8 cellular contexts compared by ENCODE assay signal in the genomic region with DNA sequence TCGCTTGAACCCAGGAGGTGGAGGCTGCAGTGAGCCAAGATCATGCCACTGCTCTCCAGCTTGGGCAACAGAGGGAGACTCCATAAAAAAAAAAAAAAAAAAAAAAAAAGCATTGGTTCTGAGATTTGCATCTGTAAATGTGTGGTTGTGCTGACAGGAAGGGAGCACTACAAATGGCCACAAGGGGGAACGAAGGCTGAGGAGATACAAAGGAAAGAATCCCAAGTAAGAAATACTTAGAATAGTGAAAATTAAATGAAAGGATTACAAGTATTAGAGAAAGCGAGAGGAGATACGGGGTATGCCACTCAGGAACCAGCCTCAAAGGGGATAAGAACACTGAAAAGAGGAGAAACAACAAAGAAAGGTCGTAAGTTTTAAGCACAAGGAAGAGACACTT.
DNase-seq lines count a peak whose midpoint lies in the region; ATAC-seq and TF ChIP-seq lines count a peak whose summit lies in the region.

No MANE protein-coding gene starts in this region.

- peak overlapping the region in 1 of 4 donors; percentile 34 for H3K4me3 Mint-ChIP-seq in CD4-positive, CD25-positive, alpha-beta regulatory T cell

- peaks cover 18% of the 10 kb centered on the region for H3K36me3 ChIP-seq in CD4-positive, CD25-positive, alpha-beta regulatory T cell (ENCODE audit: control insufficient read depth, insufficient read depth, low read length)
- H3K36me3 ChIP-seq in OCI-LY3 (replicated peaks; ENCODE audit: low read depth, low read length), result no peaks in the 10 kb centered on the region
- peaks cover 0 to 8% (median 5%) of the 10 kb centered on the region in 3 donors for H3K36me3 ChIP-seq in tibial artery
- H3K36me3 ChIP-seq in ovary, result no peaks in the 10 kb centered on the region

- H3K4me1 Mint-ChIP-seq in CD4-positive, CD25-positive, alpha-beta regulatory T cell, result peaks cover 23 to 58% (median 44%) of the 10 kb centered on the region in 4 donors

- H3K4me3 ChIP-seq in CD4-positive, CD25-positive, alpha-beta regulatory T cell (ENCODE audit: low read depth, low read length), result no peak overlapping the region
- H3K4me3 ChIP-seq in OCI-LY3 (ENCODE audit: low read length) (peak overlapping the region; percentile 62), foreskin fibroblast (ENCODE audit: low read depth in 1 of 2, low read length in 2 of 2) (no peak overlapping the region), tibial artery (no peak overlapping the region), ovary (no peak overlapping the region)

- no peak for TF ChIP-seq POLR2A in ovary (IDR thresholded peaks at IDR 0.05)

- no peaks in the 10 kb centered on the region for H3K79me2 ChIP-seq in OCI-LY3 (ENCODE audit: low read length)

- H3K36me3 Mint-ChIP-seq in CD4-positive, CD25-positive, alpha-beta regulatory T cell, result peaks cover 28% of the 10 kb centered on the region

- intact Hi-C loops in tibial artery (cut with DNase I; ENCODE audit: low total_unique reads) (loop anchor here (10.0 kb wide), 1 partner anchor 446 kb away; no protein-coding TSS in a partner anchor), ovary (cut with DNase I) (loop anchor here in 1 of 4 donors (10.0 kb wide), 1 partner anchor 1356 kb away; no protein-coding TSS in a partner anchor)

- 88 to 96% (median 91%) methylated on average over 5 of the region's 5 CpGs for WGBS in ovary, 3 donors

- TF ChIP-seq CTCF in OCI-LY3 (IDR thresholded peaks at IDR 0.05; ENCODE audit: low read depth, low read length), result peak; percentile 61
- peak; percentile 48 for TF ChIP-seq CTCF in foreskin fibroblast (IDR thresholded peaks at IDR 0.05; ENCODE audit: low read depth, low read length)
- TF ChIP-seq CTCF in tibial artery (IDR thresholded peaks at IDR 0.05), result peak in 1 of 2 experiments; percentile 25
- TF ChIP-seq CTCF in ovary (IDR thresholded peaks at IDR 0.05), result no peak

- peak overlapping the region in 2 of 3 donors; percentile 69 to 73 for H3K27ac Mint-ChIP-seq in CD4-positive, CD25-positive, alpha-beta regulatory T cell

- H3K4me1 ChIP-seq in CD4-positive, CD25-positive, alpha-beta regulatory T cell (ENCODE audit: control insufficient read depth, insufficient read depth, low read length, poor library complexity, severe bottlenecking), result peaks cover 6% of the 10 kb centered on the region
- H3K4me1 ChIP-seq in OCI-LY3 (ENCODE audit: low read length) (peaks cover 39% of the 10 kb centered on the region), tibial artery (peaks cover 0 to 13% (median 3%) of the 10 kb centered on the region in 4 donors), ovary (ENCODE audit: insufficient read depth) (no peaks in the 10 kb centered on the region)

- H3K27me3 Mint-ChIP-seq in CD4-positive, CD25-positive, alpha-beta regulatory T cell, result no peaks in the 10 kb centered on the region

- no peak for TF ChIP-seq EP300 in ovary (IDR thresholded peaks at IDR 0.05)

- peak overlapping the region; percentile 79 for H3K4me2 ChIP-seq in OCI-LY3 (ENCODE audit: low read length)

- no peak overlapping the region for H3K27ac ChIP-seq in CD4-positive, CD25-positive, alpha-beta regulatory T cell (ENCODE audit: insufficient read depth, low read length, poor library complexity, severe bottlenecking)
- H3K27ac ChIP-seq in OCI-LY3 (ENCODE audit: low read length), result peak overlapping the region; percentile 88
- H3K27ac ChIP-seq in tibial artery, result no peak overlapping the region
- no peak overlapping the region for H3K27ac ChIP-seq in ovary

- no peak for ATAC-seq in CD4-positive, CD25-positive, alpha-beta regulatory T cell (ENCODE audit: low read depth in 2 of 2)
- ATAC-seq in GM18870 (IDR thresholded peaks at IDR 0.05; ENCODE audit: unreplicated experiment), result peak; percentile 60

- no peaks in the 10 kb centered on the region for H3K9me3 Mint-ChIP-seq in CD4-positive, CD25-positive, alpha-beta regulatory T cell

- no peaks in the 10 kb centered on the region for H3K9me3 ChIP-seq in CD4-positive, CD25-positive, alpha-beta regulatory T cell (ENCODE audit: control insufficient read depth in 2 of 2, low read length in 2 of 2)
- no peaks in the 10 kb centered on the region for H3K9me3 ChIP-seq in OCI-LY3 (ENCODE audit: insufficient read depth, low read length)
- H3K9me3 ChIP-seq in tibial artery, result no peaks in the 10 kb centered on the region
- no peaks in the 10 kb centered on the region for H3K9me3 ChIP-seq in ovary

- peak in 2 of 3 donors; percentile 18 to 37 for DNase-seq in CD4-positive, CD25-positive, alpha-beta regulatory T cell
- DNase-seq in foreskin fibroblast, result peak; percentile 21 to 58
- DNase-seq in DMS79 (lab: John Stamatoyannopoulos, UW), result no peak
- no peak for DNase-seq in tibial artery
- no peak for DNase-seq in activated effector memory CD4-positive, alpha-beta T cell treated with Interleukin-2 at 50 U/mL for 16 hours
- no peak for DNase-seq in ovary

- H4K20me1 ChIP-seq in OCI-LY3 (ENCODE audit: insufficient read depth, low read length), result no peaks in the 10 kb centered on the region

- peak overlapping the region; percentile 56 for H3K9ac ChIP-seq in OCI-LY3 (ENCODE audit: low read length)

- H3K27me3 ChIP-seq in CD4-positive, CD25-positive, alpha-beta regulatory T cell (ENCODE audit: control insufficient read depth, insufficient read depth, low read length), result no peaks in the 10 kb centered on the region
- no peaks in the 10 kb centered on the region for H3K27me3 ChIP-seq in OCI-LY3 (ENCODE audit: low read depth, low read length)
- no peaks in the 10 kb centered on the region for H3K27me3 ChIP-seq in tibial artery
- no peaks in the 10 kb centered on the region for H3K27me3 ChIP-seq in ovary

- H2AFZ ChIP-seq in OCI-LY3 (ENCODE audit: low read depth, low read length), result peak overlapping the region; percentile 60

Comparison
In these comparisons a context has a peak if more than half of its experiments do, and no peak if none do; other contexts are left out.
1. DNase-seq: peak in CD4-positive, CD25-positive, alpha-beta regulatory T cell (2 of 3) and foreskin fibroblast (2 of 2); none in DMS79 (single experiment), tibial artery (0 of 2), activated effector memory CD4-positive, alpha-beta T cell treated with Interleukin-2 at 50 U/mL for 16 hours (single experiment) and ovary (0 of 5).
2. CTCF ChIP-seq: peak in OCI-LY3 (single experiment) and foreskin fibroblast (single experiment); none in ovary (0 of 3).